Comparison of ENCODE assay signal across 10 cellular contexts in the genomic region with DNA sequence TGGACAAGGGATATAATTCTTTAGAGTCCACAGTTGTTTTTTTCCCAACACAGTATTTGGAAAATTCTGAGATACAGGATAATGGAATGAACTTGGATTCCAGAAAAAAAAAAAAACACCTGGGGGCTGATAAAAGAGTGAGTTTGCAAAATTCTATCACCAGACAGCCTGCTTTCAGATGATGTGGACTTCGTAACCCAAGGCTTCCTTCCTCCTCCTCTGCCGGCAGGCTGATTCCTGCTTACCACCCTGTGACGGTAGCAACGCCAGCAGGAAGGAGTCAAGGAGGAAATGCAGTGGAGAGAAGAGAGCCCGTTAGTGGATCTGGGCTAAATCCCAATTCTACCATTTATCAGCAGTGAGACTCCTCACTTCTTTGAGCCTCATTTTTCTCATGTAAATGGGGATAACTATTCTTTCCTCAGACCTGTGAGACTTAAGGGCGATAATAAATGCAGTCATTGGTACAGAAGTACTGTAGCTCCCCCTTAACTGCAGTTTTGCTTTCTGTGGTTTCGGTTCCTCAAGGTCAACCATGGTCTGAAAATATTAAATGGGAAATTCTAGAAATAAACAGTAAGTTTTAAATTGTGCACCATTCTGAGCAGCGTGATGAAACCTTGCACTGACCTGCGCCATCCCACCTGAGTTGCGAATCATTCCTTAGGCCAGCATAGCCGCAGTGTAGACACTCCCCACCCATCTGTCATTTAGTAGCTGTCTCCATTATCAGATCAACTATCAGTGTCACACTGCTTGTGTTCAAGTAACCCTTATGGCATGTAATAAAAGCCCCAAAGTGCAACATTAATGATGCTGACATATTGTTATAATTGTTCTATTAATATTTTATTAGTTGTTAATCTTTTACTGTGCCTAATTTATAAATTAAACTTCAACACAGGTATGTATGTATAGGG.
DNase-seq lines count a peak whose midpoint lies in the region; ATAC-seq and TF ChIP-seq lines count a peak whose summit lies in the region.
"Had no signal": no experiment of that assay in that cellular context is flagged by ENCODE, and none has a peak within 500 bp of the region (broad histone marks: within the 10 kb centered on the region; RNA-seq: fewer than 3 reads in every experiment).

No MANE protein-coding gene starts in this region.

- peak; percentile 25 for DNase-seq in GM19238 (ENCODE audit: insufficient read length, low spot score)
- peak; percentile 69 for DNase-seq in OCI-LY7 (ENCODE audit: low spot score)
- peak; percentile 38 for DNase-seq in renal cortical epithelial cell (ENCODE audit: low read depth)
- DNase-seq in NCI-H1436 (lab: John Stamatoyannopoulos, UW), result no peak
- DNase-seq in KBM-7, result no peak
- no peak for DNase-seq in activated effector memory CD4-positive, alpha-beta T cell treated with anti-CD3 and anti-CD28 coated beads, Interleukin-2, amount 50 U/mL, for 16 hours
- no peak for DNase-seq in stimulated activated CD4-positive, alpha-beta T cell treated with anti-CD3 and anti-CD28 coated beads, Interleukin-4, amount 100 ng/mL, for 1 hour
- DNase-seq: activated CD8-positive, alpha-beta T cell treated with anti-CD3 and anti-CD28 coated beads, Interleukin-2, amount 10 ng/mL, durations not matched to agents 7 days and 5 days had no signal

- no peaks in the 10 kb centered on the region for H3K9me2 ChIP-seq in OCI-LY7 (ENCODE audit: insufficient read depth, low read length)

- peaks cover 23% of the 10 kb centered on the region for H3K4me1 ChIP-seq in OCI-LY7 (ENCODE audit: insufficient read depth, low read length, poor library complexity, severe bottlenecking)

- intact Hi-C loops in OCI-LY7 (cut with micrococcal nuclease; ENCODE audit: unreplicated experiment), result loop anchor here (5.0 kb wide), 1 partner anchor 464 kb away; a partner anchor contains a TSS

- BruUV-seq in OCI-LY7 (replicated peaks; lab: Mats Ljungman, UMichigan), result no TSS peak

- H3K9me3 ChIP-seq in OCI-LY7 (ENCODE audit: low read length), result no peaks in the 10 kb centered on the region
- H3K9me3 ChIP-seq: tibial artery had no signal

- ATAC-seq in HG02973 (IDR thresholded peaks at IDR 0.05; ENCODE audit: unreplicated experiment), result peak; percentile 80
- ATAC-seq: activated CD8-positive, alpha-beta T cell treated with anti-CD3 and anti-CD28 coated beads, Interleukin-2, amount 10 ng/mL, durations not matched to agents 7 days and 5 days had no signal

- H4K20me1 ChIP-seq in OCI-LY7 (ENCODE audit: insufficient read depth, low read length), result no peaks in the 10 kb centered on the region

- H3K27ac ChIP-seq in OCI-LY7 (ENCODE audit: low read depth, low read length, poor library complexity, severe bottlenecking), result peak overlapping the region; percentile 58
- H3K27ac ChIP-seq: tibial artery had no signal

- in situ Hi-C loops in KBM-7 (cut with MboI; ENCODE audit: low pct_unique_long_range_greater_than_20kb, low sequenced_read_pairs), result loop anchor here (25.0 kb wide), 1 partner anchor 539 kb away; no protein-coding TSS in a partner anchor

- POLR2A ChIA-PET in OCI-LY7 (lab: Charles Lee), result interaction anchor here (0.6 to 1.6 kb wide), 9 partner anchors 9 to 1298 kb away, joined by 3 to 5 read pairs (median 3); no protein-coding TSS in a partner anchor

- H3K4me3 ChIP-seq in OCI-LY7 (ENCODE audit: low read depth, low read length, poor library complexity, severe bottlenecking), result peak overlapping the region; percentile 56
- H3K4me3 ChIP-seq: tibial artery had no signal

- no peak; the same call in 1 of the 2 replicates for TF ChIP-seq CTCF in OCI-LY7 (conservative IDR thresholded peaks at IDR 0.05; ENCODE audit: low read length)

- peak overlapping the region; percentile 82 for H2AFZ ChIP-seq in OCI-LY7 (ENCODE audit: low read length)

- H3K4me2 ChIP-seq in OCI-LY7 (ENCODE audit: low read length), result peak overlapping the region; percentile 66

- CTCF ChIA-PET in OCI-LY7 (lab: Charles Lee; ENCODE audit: unreplicated experiment), result interaction anchor here (0.8 kb wide), 1 partner anchor 9 kb away, joined by 3 read pairs; no protein-coding TSS in a partner anchor

- no peaks in the 10 kb centered on the region for H3K79me2 ChIP-seq in OCI-LY7 (ENCODE audit: insufficient read depth, low read depth, low read length)

- H3K36me3 ChIP-seq in OCI-LY7 (ENCODE audit: insufficient read depth, low read length), result no peaks in the 10 kb centered on the region

Comparison
In these comparisons a context has a peak if more than half of its experiments do, and no peak if none do; other contexts are left out.
1. DNase-seq: peak in GM19238 (single experiment), OCI-LY7 (single experiment) and renal cortical epithelial cell (single experiment); none in NCI-H1436 (single experiment), KBM-7 (single experiment), activated effector memory CD4-positive, alpha-beta T cell treated with anti-CD3 and anti-CD28 coated beads, Interleukin-2, amount 50 U/mL, for 16 hours (single experiment) and stimulated activated CD4-positive, alpha-beta T cell treated with anti-CD3 and anti-CD28 coated beads, Interleukin-4, amount 100 ng/mL, for 1 hour (single experiment).